In genomic region chr1:224510880-224511645, GRCh38 we compare ENCODE assay signal across 1 cellular context.
TF ChIP-seq lines count a peak whose summit lies in the region.

No MANE protein-coding gene starts in this region.

TF ChIP-seq in H1, 55 proteins besides CTCF, POLR2A, EP300 and RAD21 (continued from another document):
- TF ChIP-seq USF2 (IDR thresholded peaks at IDR 0.05; ENCODE audit: low read length) = no peak
- no peak for TF ChIP-seq CEBPB (IDR thresholded peaks at IDR 0.05; ENCODE audit: low read depth, low read length)
- no peak for TF ChIP-seq TEAD4 (IDR thresholded peaks at IDR 0.05; ENCODE audit: low read depth, low read length)
- TF ChIP-seq CHD2 (IDR thresholded peaks at IDR 0.05; ENCODE audit: low read length) = no peak
